1 cellular context compared by ENCODE assay signal in the genomic region with DNA sequence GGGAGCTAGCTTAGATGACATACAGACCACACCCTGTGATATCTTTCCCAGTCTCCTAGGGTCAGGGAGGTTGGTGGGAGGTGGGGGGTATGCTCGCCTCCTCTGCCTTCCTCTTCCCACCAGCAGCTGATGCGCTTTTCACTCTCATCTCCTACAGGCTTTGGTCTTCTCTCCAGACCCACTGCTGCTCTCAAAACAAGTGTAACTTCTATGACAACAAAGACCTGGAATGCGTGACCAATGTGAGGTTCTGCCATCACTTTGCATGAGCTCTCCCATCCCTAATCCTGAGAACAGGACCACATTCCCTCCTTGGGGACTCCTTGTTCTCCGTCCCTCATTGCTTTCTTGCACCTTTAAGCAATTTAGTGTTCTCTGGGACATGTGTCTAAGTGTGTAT.
TF ChIP-seq lines count a peak whose summit lies in the region.

No MANE protein-coding gene starts in this region.

TF ChIP-seq in HepG2, 621 proteins besides CTCF, POLR2A, EP300 and RAD21:
- TF ChIP-seq POLR2G (IDR thresholded peaks at IDR 0.05; ENCODE audit: low read depth, low read length) (0 out of 2 replicates have a peak, but pooled peaks have one; percentile 1), ZNF430 (CRISPR knock-in tag; IDR thresholded peaks at IDR 0.05) (no peak)
TF ChIP-seq in HepG2: peak in this region for 1.
